ENCODE assay signal across 8 cellular contexts in genomic region chr17:67441052-67441738, GRCh38.
DNase-seq lines count a peak whose midpoint lies in the region; ATAC-seq, FAIRE-seq and TF ChIP-seq lines count a peak whose summit lies in the region.

No MANE protein-coding gene starts in this region.

- H3K4me3 ChIP-seq in BLaER1, result peak overlapping the region; percentile 37
- H3K4me3 ChIP-seq in MG63, result peak overlapping the region; percentile 12; the same call in 1 of the 2 replicates
- H3K4me3 ChIP-seq in epithelial cell of esophagus (ENCODE audit: low read length), result no peak overlapping the region
- no peak overlapping the region for H3K4me3 ChIP-seq in parathyroid adenoma (ENCODE audit: low read depth, low read length)

- H3K4me1 ChIP-seq in BLaER1 (peaks cover 77% of the 10 kb centered on the region), parathyroid adenoma (no peaks in the 10 kb centered on the region)

- H3K27ac ChIP-seq in BLaER1, result peak overlapping the region; percentile 80
- peak overlapping the region; percentile 3 for H3K27ac ChIP-seq in parathyroid adenoma

- peak; percentile 86 for FAIRE-seq in urothelium cell line (lab: Jason Lieb, UNC)

- H3K36me3 ChIP-seq in BLaER1 (no peaks in the 10 kb centered on the region), MG63 (no peaks in the 10 kb centered on the region), parathyroid adenoma (ENCODE audit: control insufficient read depth, insufficient read depth, low read length) (no peaks in the 10 kb centered on the region)

- no peaks in the 10 kb centered on the region for H3K27me3 ChIP-seq in BLaER1
- H3K27me3 ChIP-seq in MG63, result no peaks in the 10 kb centered on the region
- no peaks in the 10 kb centered on the region for H3K27me3 ChIP-seq in parathyroid adenoma (ENCODE audit: control insufficient read depth, insufficient read depth, low read length)

- peak overlapping the region; percentile 78 for H3K4me2 ChIP-seq in BLaER1
- H3K4me2 ChIP-seq in parathyroid adenoma (ENCODE audit: low read length), result no peak overlapping the region

- TF ChIP-seq CTCF in epithelial cell of esophagus (IDR thresholded peaks at IDR 0.05; ENCODE audit: insufficient read depth, low read depth, low read length, missing control alignments) (no peak), parathyroid adenoma (IDR thresholded peaks at IDR 0.05) (no peak)

- ATAC-seq in GM19395 (IDR thresholded peaks at IDR 0.05; ENCODE audit: unreplicated experiment), result no peak

- DNase-seq in MG63, result peak; percentile 29
- DNase-seq in activated CD4-positive, alpha-beta T cell treated with anti-CD3 and anti-CD28 coated beads, Interleukin-2, amount 50 U/mL, for 48 hours, result peak; percentile 66 to 77
- peak; percentile 70 for DNase-seq in epithelial cell of esophagus (ENCODE audit: low read depth)
- peak; percentile 58 for DNase-seq in urothelium cell line (ENCODE audit: low spot score)
- no peak for DNase-seq in NCI-H345 (lab: John Stamatoyannopoulos, UW)

- H4K20me1 ChIP-seq in BLaER1, result 0 out of 2 replicates have a peak, but pooled peaks cover 6% of the 10 kb centered on the region

- H3K9me3 ChIP-seq in BLaER1 (no peaks in the 10 kb centered on the region; the same call in 1 of the 2 replicates), MG63 (no peaks in the 10 kb centered on the region), parathyroid adenoma (ENCODE audit: control insufficient read depth, low read length) (no peaks in the 10 kb centered on the region)

- H3K9ac ChIP-seq in BLaER1 (peak overlapping the region; percentile 52), parathyroid adenoma (no peak overlapping the region)

- no peaks in the 10 kb centered on the region for H3K79me2 ChIP-seq in parathyroid adenoma

- no peak overlapping the region for H2AFZ ChIP-seq in parathyroid adenoma

Comparison
In these comparisons a context has a peak if more than half of its experiments do, and no peak if none do; other contexts are left out.
1. H3K4me3 ChIP-seq: peak in BLaER1 (single experiment) and MG63 (single experiment); none in epithelial cell of esophagus (single experiment) and parathyroid adenoma (single experiment).